In the genomic region with DNA sequence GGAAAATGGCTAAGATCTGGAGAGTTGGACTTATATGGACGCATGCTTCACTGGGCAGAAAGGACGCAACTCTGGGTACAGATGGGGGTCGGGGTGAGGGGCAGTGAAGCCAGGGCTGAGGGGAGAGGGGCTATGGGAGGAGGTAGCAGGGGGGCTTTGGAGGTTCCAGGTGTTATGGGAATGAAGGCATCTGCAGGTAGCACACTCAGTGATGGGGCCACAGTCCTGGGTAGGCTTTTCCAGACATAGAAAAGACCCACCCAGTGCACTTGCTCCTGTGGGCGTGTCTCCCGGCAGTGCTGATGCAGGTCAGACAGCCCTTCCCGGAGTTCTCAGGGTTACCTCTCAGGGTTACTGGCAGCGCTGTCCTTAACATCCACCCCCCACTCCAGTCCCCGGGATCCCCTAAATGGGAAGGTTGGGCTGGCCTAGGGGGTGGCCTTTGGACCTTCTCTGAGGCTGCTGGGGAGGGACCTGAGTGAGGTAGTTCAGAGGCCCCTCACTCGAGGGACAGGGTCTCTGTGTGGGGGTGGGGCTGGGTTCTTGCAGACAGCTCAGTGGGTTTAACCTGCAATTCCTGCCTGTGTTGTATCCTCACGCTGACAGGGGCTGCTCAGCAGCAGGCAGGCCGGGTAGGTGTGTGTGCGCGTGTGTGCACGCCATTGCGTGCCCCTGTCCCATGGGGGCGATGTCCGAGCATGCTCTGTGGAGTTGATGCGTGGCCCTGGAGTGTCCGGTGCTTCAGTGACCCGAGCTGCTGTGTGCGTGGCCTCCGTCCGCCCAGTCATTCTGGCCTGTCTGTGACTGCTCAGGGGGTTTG, we compare ENCODE assay signal across 17 cellular contexts. TPM values are rescaled to one million over a fixed set of nuclear protein-coding genes. Genes with fewer than 3 reads are reported as not detected.
A peak's percentile ranks its signal among the peaks of the same experiment; 100 is the strongest.
DNase-seq lines count a peak whose midpoint lies in the region; ATAC-seq, FAIRE-seq and TF ChIP-seq lines count a peak whose summit lies in the region.
"Had no signal": no experiment of that assay in that cellular context is flagged by ENCODE, and none has a peak within 500 bp of the region (broad histone marks: within the 10 kb centered on the region; RNA-seq: fewer than 3 reads in every experiment).

No MANE protein-coding gene starts in this region.

- ATAC-seq in A549 (peak; percentile 42 to 56; a peak in 3 of 6 replicates), left lung (no peak), GM19324 (IDR thresholded peaks at IDR 0.05; ENCODE audit: low FRiP score, unreplicated experiment) (no peak)
- ATAC-seq: activated CD4-positive, CD25-positive, alpha-beta regulatory T cell treated with anti-CD3 and anti-CD28 coated beads, Interleukin-2, amount 50 U/mL, for 24 hours; activated T-helper 17 cell treated with anti-CD3 and anti-CD28 coated beads, Interleukin-2, amount 50 U/mL, for 72 hours had no signal

- peaks cover 23% of the 10 kb centered on the region for H3K36me3 Mint-ChIP-seq in astrocyte (ENCODE audit: low read depth, unreplicated experiment)

- FAIRE-seq in A549 (lab: Jason Lieb, UNC) (no peak), astrocyte (lab: Jason Lieb, UNC) (no peak)

- H3K27me3 ChIP-seq in astrocyte (ENCODE audit: insufficient read depth, low read length) (no peaks in the 10 kb centered on the region), left lung (no peaks in the 10 kb centered on the region)
- H3K27me3 ChIP-seq: SJCRH30, vagina had no signal

- H3K27me3 Mint-ChIP-seq in astrocyte (ENCODE audit: low read depth, unreplicated experiment) = no peaks in the 10 kb centered on the region
- H3K27me3 Mint-ChIP-seq: activated T-helper 17 cell treated with anti-CD3 and anti-CD28 coated beads, Interleukin-2, amount 50 U/mL, for 72 hours; CD8-positive, alpha-beta memory T cell had no signal

- DNase-seq in A549 (ENCODE audit: low read depth in 1 of 2, low spot score in 1 of 2) = peak in 1 of 2 experiments; percentile 37
- DNase-seq in Daoy (ENCODE audit: low read depth) = peak; percentile 37
- DNase-seq in astrocyte (ENCODE audit: low read depth) = no peak
- peak; percentile 30 to 65 for DNase-seq in left lung
- no peak for DNase-seq in NCI-H2107 treated with DMSO at 0.1 percent for 48 hours (lab: John Stamatoyannopoulos, UW; ENCODE audit: unreplicated experiment)
- no peak for DNase-seq in stimulated activated CD4-positive, alpha-beta T cell treated with anti-CD3 and anti-CD28 coated beads, Interleukin-2, amount 100 ng/mL, for 48 hours
- no peak for DNase-seq in cerebellum (ENCODE audit: low spot score)
- DNase-seq: CD8-positive, alpha-beta memory T cell; effector CD8-positive, alpha-beta T cell; mesendoderm; NCI-H524; SJCRH30 had no signal

- CTCF ChIA-PET in A549 (lab: Yijun Ruan, JAX) = interaction anchor here (1.1 to 3.8 kb wide), 8 partner anchors 7 to 147 kb away, joined by 3 to 20 read pairs (median 6); a partner anchor contains a TSS

- H3K9ac ChIP-seq in astrocyte (ENCODE audit: low read length) = peak overlapping the region; percentile 72

- WGBS in A549 (ENCODE audit: missing lambda C conversion rate) = 88% methylated on average over 10 of the region's 23 CpGs

- H2AFZ ChIP-seq in astrocyte (ENCODE audit: low read depth, low read length) = no peak overlapping the region

- peaks cover 84% of the 10 kb centered on the region for H3K79me2 ChIP-seq in astrocyte (ENCODE audit: insufficient read depth, low read length)

- H3K27ac ChIP-seq in A549 (no peak overlapping the region), astrocyte (ENCODE audit: low read depth, low read length) (no peak overlapping the region), left lung (peak overlapping the region in 1 of 2 donors; percentile 97)
- H3K27ac ChIP-seq: SJCRH30 had no signal

- peaks cover 76% of the 10 kb centered on the region for H3K36me3 ChIP-seq in astrocyte (ENCODE audit: insufficient read depth, low read length)
- peaks cover 0 to 78% of the 10 kb centered on the region in 2 donors for H3K36me3 ChIP-seq in left lung

- H3K4me1 Mint-ChIP-seq in astrocyte (ENCODE audit: low read depth, unreplicated experiment) = peaks cover 35% of the 10 kb centered on the region

- intact Hi-C loops in left lung (cut with DNase I) = no loop called here

- peaks cover 42% of the 10 kb centered on the region for H3K4me1 ChIP-seq in A549
- H3K4me1 ChIP-seq in astrocyte (ENCODE audit: insufficient read depth, low read length) = peaks cover 69% of the 10 kb centered on the region
- H3K4me1 ChIP-seq in left lung = peaks cover 24 to 100% of the 10 kb centered on the region in 2 donors

- no peak overlapping the region for H3K4me3 Mint-ChIP-seq in astrocyte (ENCODE audit: unreplicated experiment)
- H3K4me3 Mint-ChIP-seq: activated T-helper 17 cell treated with anti-CD3 and anti-CD28 coated beads, Interleukin-2, amount 50 U/mL, for 72 hours had no signal

- TF ChIP-seq RAD21 in A549 (conservative IDR thresholded peaks at IDR 0.05 in 1 of 2, IDR thresholded peaks at IDR 0.05 in 1 of 2) = no peak

- peaks cover 100% of the 10 kb centered on the region for H4K20me1 ChIP-seq in astrocyte (ENCODE audit: insufficient read depth, low read length)

- peak overlapping the region; percentile 55 for H3K27ac Mint-ChIP-seq in astrocyte (ENCODE audit: unreplicated experiment)
- H3K27ac Mint-ChIP-seq: activated T-helper 17 cell treated with anti-CD3 and anti-CD28 coated beads, Interleukin-2, amount 50 U/mL, for 72 hours had no signal

- POLR2A ChIA-PET in A549 (lab: Yijun Ruan, JAX) = no interaction called here

- H3K4me3 ChIP-seq in A549 (no peak overlapping the region), astrocyte (ENCODE audit: insufficient read depth, low read depth, low read length) (peak overlapping the region; percentile 26), left lung (peak overlapping the region in 1 of 2 donors; percentile 98)
- H3K4me3 ChIP-seq: SJCRH30 had no signal

- H3K9me3 ChIP-seq in A549 (no peaks in the 10 kb centered on the region), astrocyte (ENCODE audit: insufficient read depth, low read depth, low read length) (no peaks in the 10 kb centered on the region), left lung (no peaks in the 10 kb centered on the region)
- H3K9me3 ChIP-seq: SJCRH30, vagina had no signal

- TF ChIP-seq EP300 in A549 (IDR thresholded peaks at IDR 0.05) = no peak

- TF ChIP-seq POLR2A in A549 (IDR thresholded peaks at IDR 0.05; ENCODE audit: low read length) = no peak

- peaks cover 4% of the 10 kb centered on the region for H3K9me3 Mint-ChIP-seq in astrocyte (ENCODE audit: unreplicated experiment)
- H3K9me3 Mint-ChIP-seq: activated T-helper 17 cell treated with anti-CD3 and anti-CD28 coated beads, Interleukin-2, amount 50 U/mL, for 72 hours; CD8-positive, alpha-beta memory T cell had no signal

- no peak overlapping the region for H3K4me2 ChIP-seq in A549
- peak overlapping the region; percentile 97 for H3K4me2 ChIP-seq in astrocyte (ENCODE audit: low read length)

- TF ChIP-seq CTCF in A549 (IDR thresholded peaks at IDR 0.05) (no peak), astrocyte (IDR thresholded peaks at IDR 0.05; ENCODE audit: insufficient read depth, low read depth, low read length) (no peak), left lung (IDR thresholded peaks at IDR 0.05) (no peak)

TF ChIP-seq in A549, 52 proteins besides CTCF, POLR2A, EP300 and RAD21 (continues in another document):
- no peak for TF ChIP-seq KDM1A (IDR thresholded peaks at IDR 0.05; ENCODE audit: low read depth)
- TF ChIP-seq CHD2 (IDR thresholded peaks at IDR 0.05; ENCODE audit: low read length, partially characterized antibody) = no peak
- TF ChIP-seq SMC3 (IDR thresholded peaks at IDR 0.05) = no peak
- no peak for TF ChIP-seq CHD4 (IDR thresholded peaks at IDR 0.05; ENCODE audit: borderline replicate concordance)
- TF ChIP-seq, protein P1, sequence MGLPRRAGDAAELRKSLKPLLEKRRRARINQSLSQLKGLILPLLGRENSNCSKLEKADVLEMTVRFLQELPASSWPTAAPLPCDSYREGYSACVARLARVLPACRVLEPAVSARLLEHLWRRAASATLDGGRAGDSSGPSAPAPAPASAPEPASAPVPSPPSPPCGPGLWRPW (IDR thresholded peaks at IDR 0.05) = no peak
- TF ChIP-seq FOSL2 (IDR thresholded peaks at IDR 0.05) = no peak
- no peak for TF ChIP-seq FOSL2 (CRISPR knock-in tag; IDR thresholded peaks at IDR 0.05)

RNA-seq across cellular contexts. Expression of a gene that starts 6.2 kb away (rescaled TPM):
- polyA plus RNA-seq in A549 (2011; rRNA removed) = 13.3 and 24.5 TPM in 2 replicates
- polyA plus RNA-seq in A549 (2012; cell fraction: cytosol; rRNA removed) = 89.4 and 115 TPM in 2 replicates
- polyA plus RNA-seq in A549 (2012; cell fraction: nucleus; rRNA removed) = 182 and 185 TPM in 2 replicates
- polyA plus RNA-seq in A549 (2017; fragmentation: RNase III; extraction: RNeasy Plus Mini Kit Qiagen cat#74134 plus additional on column Dnase treatment) = 109 to 124 TPM (median 119 TPM) in 3 replicates
- polyA minus RNA-seq in A549 (2011; rRNA and poly(A)+ RNA removed) = 37.2 and 58.9 TPM in 2 replicates
- total RNA-seq in Daoy (2014; rRNA removed; shearing (Covaris generic)) = 121 and 128 TPM in 2 replicates
- total RNA-seq in astrocyte = 477 and 523 TPM in 2 replicates
- 100 to 1,000 TPM; 180 to 307 TPM for total RNA-seq in left lung
- 17.4 TPM for total RNA-seq in cerebellum

RNA-seq across cellular contexts. Expression of a gene that starts 21.3 kb away (rescaled TPM):
- not detected in 2 replicates for polyA plus RNA-seq in A549 (2011; rRNA removed)
- not detected in 2 replicates for polyA plus RNA-seq in A549 (2012; cell fraction: cytosol; rRNA removed)
- polyA plus RNA-seq in A549 (2012; cell fraction: nucleus; rRNA removed) = not detected in 2 replicates
- not detected in 3 replicates for polyA plus RNA-seq in A549 (2017; fragmentation: RNase III; extraction: RNeasy Plus Mini Kit Qiagen cat#74134 plus additional on column Dnase treatment)
- polyA minus RNA-seq in A549 (2011; rRNA and poly(A)+ RNA removed) = not detected in 2 replicates
- 0.09 TPM in 1 of 2 replicates, not detected in the other for total RNA-seq in Daoy (2014; rRNA removed; shearing (Covaris generic))
- total RNA-seq in astrocyte = 0.96 and 2.6 TPM in 2 replicates
- total RNA-seq in left lung = 10 to 100 TPM; 11.6 to 16.1 TPM
- 1.6 TPM for total RNA-seq in cerebellum

RNA-seq across cellular contexts. Expression of a gene that starts 24.9 kb away (rescaled TPM):
- polyA plus RNA-seq in A549 (2011; rRNA removed) = 0.52 and 0.78 TPM in 2 replicates
- polyA plus RNA-seq in A549 (2012; cell fraction: cytosol; rRNA removed) = 0.15 and 0.18 TPM in 2 replicates
- polyA plus RNA-seq in A549 (2012; cell fraction: nucleus; rRNA removed) = 0.19 and 0.50 TPM in 2 replicates
- polyA plus RNA-seq in A549 (2017; fragmentation: RNase III; extraction: RNeasy Plus Mini Kit Qiagen cat#74134 plus additional on column Dnase treatment) = 0.16 to 0.32 TPM (median 0.19 TPM) in 3 replicates
- polyA minus RNA-seq in A549 (2011; rRNA and poly(A)+ RNA removed) = 0.83 and 1.3 TPM in 2 replicates
- 2.2 and 4.0 TPM in 2 replicates for total RNA-seq in Daoy (2014; rRNA removed; shearing (Covaris generic))
- total RNA-seq in astrocyte = 7.6 and 8.0 TPM in 2 replicates
- total RNA-seq in left lung = 1 to 10 TPM in 1 of 2 donors, under 1 TPM in 1; 0.60 to 1.6 TPM
- total RNA-seq in cerebellum = 42.6 TPM

RNA-seq across cellular contexts. Expression of a gene that starts 55.9 kb away (rescaled TPM):
- not detected in 2 replicates for polyA plus RNA-seq in A549 (2011; rRNA removed)
- not detected in 2 replicates for polyA plus RNA-seq in A549 (2012; cell fraction: cytosol; rRNA removed)
- not detected in 2 replicates for polyA plus RNA-seq in A549 (2012; cell fraction: nucleus; rRNA removed)
- not detected in 3 replicates for polyA plus RNA-seq in A549 (2017; fragmentation: RNase III; extraction: RNeasy Plus Mini Kit Qiagen cat#74134 plus additional on column Dnase treatment)
- not detected in 2 replicates for polyA minus RNA-seq in A549 (2011; rRNA and poly(A)+ RNA removed)
- total RNA-seq in Daoy (2014; rRNA removed; shearing (Covaris generic)) = not detected in 2 replicates
- total RNA-seq in astrocyte = not detected in 2 replicates
- not detected for total RNA-seq in left lung
- not detected for total RNA-seq in cerebellum
- total RNA-seq: activated T-helper 17 cell treated with anti-CD3 and anti-CD28 coated beads, Interleukin-2, amount 50 U/mL, for 72 hours; CD8-positive, alpha-beta memory T cell; renal cortical epithelial cell; SJCRH30; vagina had no signal
- polyA plus RNA-seq: CD8-positive, alpha-beta memory T cell had no signal

Comparison
In these comparisons a context has a peak if more than half of its experiments do, and no peak if none do; other contexts are left out.
1. ATAC-seq: peak in A549 (2 of 2); none in left lung (single experiment) and GM19324 (single experiment).
2. DNase-seq: peak in Daoy (single experiment) and left lung (2 of 2); none in astrocyte (single experiment), NCI-H2107 treated with DMSO at 0.1 percent for 48 hours (single experiment), stimulated activated CD4-positive, alpha-beta T cell treated with anti-CD3 and anti-CD28 coated beads, Interleukin-2, amount 100 ng/mL, for 48 hours (0 of 2) and cerebellum (single experiment).